21 cellular contexts compared by ENCODE assay signal in genomic region chr20:53161473-53161872, GRCh38.
DNase-seq lines count a peak whose midpoint lies in the region; ATAC-seq, FAIRE-seq and TF ChIP-seq lines count a peak whose summit lies in the region.
"Had no signal": no experiment of that assay in that cellular context is flagged by ENCODE, and none has a peak within 500 bp of the region (broad histone marks: within the 10 kb centered on the region; RNA-seq: fewer than 3 reads in every experiment).

No MANE protein-coding gene starts in this region.

- no peaks in the 10 kb centered on the region for H3K79me2 ChIP-seq in GM12878 (ENCODE audit: control insufficient read depth, insufficient read depth, low read length)

- in situ Hi-C loops in GM12878 (cut with MboI): no loop called here

- no peak overlapping the region for H3K4me3 Mint-ChIP-seq in nephron progenitor cell
- no peak overlapping the region for H3K4me3 Mint-ChIP-seq in activated T-helper 2 cell treated with anti-CD3 and anti-CD28 coated beads, Interferon-gamma antibody, Interleukin-2, Interleukin-4, amounts not matched to agents 10 μg/mL and 5 μg/mL and 100 μg/mL, durations not matched to agents 14 hours and 24 hours and 36 hours (ENCODE audit: low read depth)
- H3K4me3 Mint-ChIP-seq: activated CD4-positive, alpha-beta memory T cell treated with anti-CD3 and anti-CD28 coated beads for 36 hours; CD4-positive, alpha-beta memory T cell; stimulated activated naive CD8-positive, alpha-beta T cell treated with anti-CD3 and anti-CD28 coated beads, Interleukin-15, Interleukin-2, amounts not matched to agents 100 ng/mL and 50 ng/mL, for 24 hours had no signal

- TF ChIP-seq RAD21 in GM12878 (IDR thresholded peaks at IDR 0.05; ENCODE audit: insufficient read depth, low read depth, low read length): no peak

- no peaks in the 10 kb centered on the region for H4K20me1 ChIP-seq in GM12878 (ENCODE audit: control insufficient read depth, insufficient read depth)

- no peak for TF ChIP-seq POLR2A in NB4 (IDR thresholded peaks at IDR 0.05; ENCODE audit: extremely low read depth, insufficient read length)
- no peak for TF ChIP-seq POLR2A in GM12878 (IDR thresholded peaks at IDR 0.05; ENCODE audit: low read depth, low read length)

- FAIRE-seq in GM12878 (lab: Jason Lieb, UNC): peak; percentile 73
- FAIRE-seq: RCC 7860 had no signal

- 30% methylated on average over 4 of the region's 4 CpGs for WGBS in GM12878 (ENCODE audit: insufficient coverage, insufficient replicate concordance, low lambda C conversion rate, missing lambda C conversion rate)

- H3K36me3 Mint-ChIP-seq in nephron progenitor cell (ENCODE audit: low read depth): peaks cover 30% of the 10 kb centered on the region
- H3K36me3 Mint-ChIP-seq in activated T-helper 2 cell treated with anti-CD3 and anti-CD28 coated beads, Interferon-gamma antibody, Interleukin-2, Interleukin-4, amounts not matched to agents 10 μg/mL and 5 μg/mL and 100 μg/mL, durations not matched to agents 14 hours and 24 hours and 36 hours (ENCODE audit: low read depth): peaks cover 10% of the 10 kb centered on the region

- peaks cover 16% of the 10 kb centered on the region for H3K4me1 ChIP-seq in GM12878 (ENCODE audit: control insufficient read depth, insufficient read depth, low read length)

- H3K27me3 ChIP-seq in GM12878 (replicated peaks in 1 of 2; ENCODE audit: control insufficient read depth in 2 of 2, insufficient read depth in 2 of 2, low read length in 1 of 2): no peaks in the 10 kb centered on the region
- H3K27me3 ChIP-seq: vagina had no signal

- H3K27ac ChIP-seq in GM12878 (ENCODE audit: control insufficient read depth, insufficient read depth): no peak overlapping the region
- H3K27ac ChIP-seq: vagina, VCaP had no signal

- no TSS peak for BruUV-seq in GM12878 (replicated peaks; lab: Mats Ljungman, UMichigan)

- no peak overlapping the region for H2AFZ ChIP-seq in GM12878 (ENCODE audit: control insufficient read depth, low read depth, low read length)

- CTCF ChIA-PET in GM12878 (lab: Yijun Ruan, JAX): no interaction called here

- DNase-seq in GM12865 (ENCODE audit: low read depth) (peak; percentile 49), NB4 (ENCODE audit: low read depth) (peak; percentile 21), GM12878 (ENCODE audit: low read depth, low spot score) (no peak), nephron progenitor cell (no peak), H4 (ENCODE audit: low spot score) (no peak)
- no peak for DNase-seq in activated T-helper 2 cell treated with anti-CD3 and anti-CD28 coated beads, Interferon-gamma antibody, Interleukin-2, Interleukin-4, amounts not matched to agents 10 μg/mL and 5 μg/mL and 100 μg/mL, durations not matched to agents 14 hours and 24 hours and 36 hours (ENCODE audit: low spot score)
- DNase-seq in stimulated activated CD8-positive, alpha-beta memory T cell treated with anti-CD3 and anti-CD28 coated beads, Interleukin-4, amount 100 ng/mL, for 48 hours: no peak
- DNase-seq: activated CD4-positive, alpha-beta memory T cell treated with anti-CD3 and anti-CD28 coated beads for 36 hours; activated T-cell treated with anti-CD3 and anti-CD28 coated beads, Interleukin-2, amount 50 U/mL, for 1 hour; CD4-positive, alpha-beta memory T cell; dermis blood vessel endothelial cell; H9; KG1; NCI-H1105 treated with DMSO at 0.1 percent for 48 hours; NCI-H526 treated with DMSO at 0.1 percent for 48 hours; occipital lobe had no signal

- SMC1A ChIA-PET in GM12878 (lab: Charles Lee; ENCODE audit: uncharacterized antibody, unreplicated experiment): no interaction called here

- H3K4me2 ChIP-seq in GM12878 (ENCODE audit: control insufficient read depth, insufficient read depth): no peak overlapping the region

- H3K27me3 Mint-ChIP-seq in nephron progenitor cell (ENCODE audit: low read depth, poor library complexity): no peaks in the 10 kb centered on the region
- H3K27me3 Mint-ChIP-seq in activated T-helper 2 cell treated with anti-CD3 and anti-CD28 coated beads, Interferon-gamma antibody, Interleukin-2, Interleukin-4, amounts not matched to agents 10 μg/mL and 5 μg/mL and 100 μg/mL, durations not matched to agents 14 hours and 24 hours and 36 hours (ENCODE audit: low read depth): no peaks in the 10 kb centered on the region
- H3K27me3 Mint-ChIP-seq: activated CD4-positive, alpha-beta memory T cell treated with anti-CD3 and anti-CD28 coated beads for 36 hours had no signal

- TF ChIP-seq EP300 in GM12878 (IDR thresholded peaks at IDR 0.05; ENCODE audit: borderline replicate concordance in 1 of 2, control insufficient read depth in 1 of 2, low read depth in 2 of 2, low read length in 2 of 2): no peak

- H3K4me3 ChIP-seq in GM12865 (ENCODE audit: low read depth, low read length) (no peak overlapping the region), NB4 (ENCODE audit: low read depth, low read length) (no peak overlapping the region), GM12878 (no peak overlapping the region)

- TF ChIP-seq CTCF in GM12865 (IDR thresholded peaks at IDR 0.05; ENCODE audit: insufficient read depth, low read depth, low read length, missing control alignments) (no peak), NB4 (IDR thresholded peaks at IDR 0.05; ENCODE audit: low read depth, low read length) (no peak), GM12878 (IDR thresholded peaks at IDR 0.05 in 2 of 3, conservative IDR thresholded peaks at IDR 0.05 in 1 of 3; ENCODE audit: control insufficient read depth in 2 of 3, extremely low read depth in 1 of 3, insufficient read depth in 1 of 3, low read depth in 3 of 3, low read length in 3 of 3) (no peak), nephron progenitor cell (IDR thresholded peaks at IDR 0.05) (no peak)

- H3K9me3 Mint-ChIP-seq in nephron progenitor cell: peaks cover 8% of the 10 kb centered on the region
- peaks cover 8% of the 10 kb centered on the region for H3K9me3 Mint-ChIP-seq in activated T-helper 2 cell treated with anti-CD3 and anti-CD28 coated beads, Interferon-gamma antibody, Interleukin-2, Interleukin-4, amounts not matched to agents 10 μg/mL and 5 μg/mL and 100 μg/mL, durations not matched to agents 14 hours and 24 hours and 36 hours

- no peaks in the 10 kb centered on the region for H3K36me3 ChIP-seq in GM12878 (ENCODE audit: control insufficient read depth in 2 of 2, insufficient read depth in 2 of 2, low read length in 1 of 2)
- H3K36me3 ChIP-seq: vagina had no signal

- peak overlapping the region; percentile 37 for H3K27ac Mint-ChIP-seq in nephron progenitor cell
- no peak overlapping the region for H3K27ac Mint-ChIP-seq in activated T-helper 2 cell treated with anti-CD3 and anti-CD28 coated beads, Interferon-gamma antibody, Interleukin-2, Interleukin-4, amounts not matched to agents 10 μg/mL and 5 μg/mL and 100 μg/mL, durations not matched to agents 14 hours and 24 hours and 36 hours
- H3K27ac Mint-ChIP-seq: activated CD4-positive, alpha-beta memory T cell treated with anti-CD3 and anti-CD28 coated beads for 36 hours; stimulated activated naive CD8-positive, alpha-beta T cell treated with anti-CD3 and anti-CD28 coated beads, Interleukin-15, Interleukin-2, amounts not matched to agents 100 ng/mL and 50 ng/mL, for 24 hours had no signal

- intact Hi-C loops in GM12878 (cut with micrococcal nuclease; ENCODE audit: unreplicated experiment): no loop called here
- intact Hi-C loops in activated T-helper 2 cell treated with anti-CD3 and anti-CD28 coated beads, Interferon-gamma antibody, Interleukin-2, Interleukin-4, amounts not matched to agents 10 μg/mL and 5 μg/mL and 100 μg/mL, durations not matched to agents 14 hours and 24 hours and 36 hours (cut with micrococcal nuclease): no loop called here

- H3K4me1 Mint-ChIP-seq in nephron progenitor cell: peaks cover 43% of the 10 kb centered on the region
- peaks cover 38% of the 10 kb centered on the region for H3K4me1 Mint-ChIP-seq in activated T-helper 2 cell treated with anti-CD3 and anti-CD28 coated beads, Interferon-gamma antibody, Interleukin-2, Interleukin-4, amounts not matched to agents 10 μg/mL and 5 μg/mL and 100 μg/mL, durations not matched to agents 14 hours and 24 hours and 36 hours (ENCODE audit: low read depth)

- peaks cover 4% of the 10 kb centered on the region; the same call in 2 of the 3 replicates for H3K9me3 ChIP-seq in GM12878 (replicated peaks; ENCODE audit: control insufficient read depth, insufficient read depth, low read length)
- H3K9me3 ChIP-seq: vagina had no signal

- no peak overlapping the region for H3K9ac ChIP-seq in GM12878 (ENCODE audit: control insufficient read depth, insufficient read depth, low read length)

- POLR2A ChIA-PET in GM12878 (lab: Charles Lee): no interaction called here

- RAD21 ChIA-PET in GM12878 (lab: Charles Lee; ENCODE audit: unreplicated experiment): interaction anchor here (0.6 kb wide), 1 partner anchor 35 kb away, joined by 3 read pairs; no protein-coding TSS in a partner anchor

- ATAC-seq in GM12878 (peak; percentile 34), SK-N-SH treated with all-trans-retinoic acid at 6 μM for 48 hours (no peak)

TF ChIP-seq in GM12878, 131 proteins besides CTCF, POLR2A, EP300 and RAD21 (continues in another document):
- TF ChIP-seq ZZZ3 (IDR thresholded peaks at IDR 0.05; ENCODE audit: control insufficient read depth, insufficient read length, low read depth): no peak
- no peak for TF ChIP-seq MYB (IDR thresholded peaks at IDR 0.05; ENCODE audit: borderline replicate concordance, low read depth, low read length)
- no peak for TF ChIP-seq POLR2AphosphoS5 (IDR thresholded peaks at IDR 0.05; ENCODE audit: low read length)
- no peak for TF ChIP-seq RUNX3 (IDR thresholded peaks at IDR 0.05; ENCODE audit: low read length)
- TF ChIP-seq DPF2 (IDR thresholded peaks at IDR 0.05): no peak
- peak; percentile 83 for TF ChIP-seq SPI1 (IDR thresholded peaks at IDR 0.05; ENCODE audit: borderline replicate concordance, insufficient read depth, low read depth, low read length)
- no peak for TF ChIP-seq CHD2 (IDR thresholded peaks at IDR 0.05; ENCODE audit: borderline replicate concordance, low read depth, low read length)
- no peak for TF ChIP-seq RELA (IDR thresholded peaks at IDR 0.05; ENCODE audit: borderline replicate concordance, partially characterized antibody)

TF ChIP-seq in SK-N-SH treated with all-trans-retinoic acid at 6 μM for 48 hours, 23 proteins besides CTCF, POLR2A, EP300 and RAD21 (continues in another document):
- TF ChIP-seq GLIS3 (CRISPR knock-in tag; IDR thresholded peaks at IDR 0.05) (no peak), SNAI2 (CRISPR knock-in tag; IDR thresholded peaks at IDR 0.05) (no peak), POU6F1 (CRISPR knock-in tag; IDR thresholded peaks at IDR 0.05; ENCODE audit: borderline replicate concordance, low read depth) (no peak)

Comparison
In these comparisons a context has a peak if more than half of its experiments do, and no peak if none do; other contexts are left out.
1. DNase-seq: peak in GM12865 (single experiment) and NB4 (single experiment); none in GM12878 (single experiment), nephron progenitor cell (single experiment), H4 (single experiment), activated T-helper 2 cell treated with anti-CD3 and anti-CD28 coated beads, Interferon-gamma antibody, Interleukin-2, Interleukin-4, amounts not matched to agents 10 μg/mL and 5 μg/mL and 100 μg/mL, durations not matched to agents 14 hours and 24 hours and 36 hours (single experiment) and stimulated activated CD8-positive, alpha-beta memory T cell treated with anti-CD3 and anti-CD28 coated beads, Interleukin-4, amount 100 ng/mL, for 48 hours (single experiment).